ENCODE assay signal across 30 cellular contexts in genomic region chr10:352476-353235, GRCh38.
DNase-seq lines count a peak whose midpoint lies in the region; ATAC-seq, FAIRE-seq and TF ChIP-seq lines count a peak whose summit lies in the region.
"Had no signal": no experiment of that assay in that cellular context is flagged by ENCODE, and none has a peak within 500 bp of the region (broad histone marks: within the 10 kb centered on the region; RNA-seq: fewer than 3 reads in every experiment).

No MANE protein-coding gene starts in this region.

- H3K27me3 Mint-ChIP-seq in activated T-cell treated with anti-CD3 and anti-CD28 coated beads, Interleukin-2, amount 50 U/mL, for 24 hours, result no peaks in the 10 kb centered on the region
- H3K27me3 Mint-ChIP-seq: naive B cell had no signal

- no TSS peak for BruUV-seq in K562 (replicated peaks; lab: Mats Ljungman, UMichigan)

- intact Hi-C loops in K562 (cut with micrococcal nuclease), result no loop called here

- TF ChIP-seq CTCF in K562 (IDR thresholded peaks at IDR 0.05 in 2 of 3, conservative IDR thresholded peaks at IDR 0.05 in 1 of 3; ENCODE audit: insufficient read depth in 2 of 3, low read depth in 1 of 3, low read length in 3 of 3), result no peak

- H3K27me3 ChIP-seq in H7 (ENCODE audit: control insufficient read depth, insufficient read depth, low read length), result no peaks in the 10 kb centered on the region
- H3K27me3 ChIP-seq in K562 (ENCODE audit: control insufficient read depth in 2 of 2, insufficient read depth in 2 of 2, low read length in 2 of 2), result peaks cover 47 to 87% of the 10 kb centered on the region in 2 experiments
- H3K27me3 ChIP-seq: BE2C, breast epithelium, esophagus squamous epithelium, hepatocyte, left lung, MG63, stomach had no signal

- ATAC-seq in K562 (no peak), HG03457 (IDR thresholded peaks at IDR 0.05; ENCODE audit: unreplicated experiment) (no peak), HG02970 (IDR thresholded peaks at IDR 0.05; ENCODE audit: low FRiP score, unreplicated experiment) (no peak)
- peak; percentile 27 for ATAC-seq in stimulated activated effector memory CD8-positive, alpha-beta T cell treated with anti-CD3 and anti-CD28 coated beads, Interleukin-12 subunit alpha, Interleukin-12 subunit beta, amount 100 ng/mL, for 72 hours
- ATAC-seq: left lung, WTC11 had no signal

- no peak for TF ChIP-seq POLR2A in K562 (conservative IDR thresholded peaks at IDR 0.05)

- no peaks in the 10 kb centered on the region for H3K79me2 ChIP-seq in K562 (ENCODE audit: control insufficient read depth, insufficient read depth, low read length)
- H3K79me2 ChIP-seq: hepatocyte had no signal

- CTCF ChIA-PET in K562 (lab: Yijun Ruan, JAX; ENCODE audit: low intra/inter-chr PET ratio), result no interaction called here

- H3K36me3 Mint-ChIP-seq in activated T-cell treated with anti-CD3 and anti-CD28 coated beads, Interleukin-2, amount 50 U/mL, for 24 hours (ENCODE audit: low read depth), result peaks cover 3% of the 10 kb centered on the region
- H3K36me3 Mint-ChIP-seq in stimulated activated effector memory CD8-positive, alpha-beta T cell treated with anti-CD3 and anti-CD28 coated beads, Interleukin-12 subunit alpha, Interleukin-12 subunit beta, amount 100 ng/mL, for 72 hours, result no peaks in the 10 kb centered on the region

- H3K36me3 ChIP-seq in H7 (replicated peaks; ENCODE audit: control insufficient read depth, insufficient read depth, low read length) (peaks cover 1% of the 10 kb centered on the region), K562 (ENCODE audit: control insufficient read depth, insufficient read depth, low read length) (no peaks in the 10 kb centered on the region)
- H3K36me3 ChIP-seq: BE2C had no signal

- no peak for TF ChIP-seq EP300 in K562 (IDR thresholded peaks at IDR 0.05; ENCODE audit: low read length)

- H3K9me3 ChIP-seq in K562 (replicated peaks; ENCODE audit: control insufficient read depth, insufficient read depth, low read depth, low read length), result no peaks in the 10 kb centered on the region
- H3K9me3 ChIP-seq: BE2C, breast epithelium, Caco-2, esophagus squamous epithelium, left lung, MG63, stomach had no signal

- POLR2A ChIA-PET in K562 (lab: Yijun Ruan, JAX), result no interaction called here

- in situ Hi-C loops in K562 (cut with MboI), result no loop called here

- no peak overlapping the region for H3K4me3 Mint-ChIP-seq in activated T-cell treated with anti-CD3 and anti-CD28 coated beads, Interleukin-2, amount 50 U/mL, for 24 hours
- peak overlapping the region; percentile 3 for H3K4me3 Mint-ChIP-seq in stimulated activated effector memory CD8-positive, alpha-beta T cell treated with anti-CD3 and anti-CD28 coated beads, Interleukin-12 subunit alpha, Interleukin-12 subunit beta, amount 100 ng/mL, for 72 hours
- H3K4me3 Mint-ChIP-seq: naive B cell, WTC11 had no signal

- peaks cover 23% of the 10 kb centered on the region for H3K4me1 Mint-ChIP-seq in activated T-cell treated with anti-CD3 and anti-CD28 coated beads, Interleukin-2, amount 50 U/mL, for 24 hours (ENCODE audit: low read depth)
- H3K4me1 Mint-ChIP-seq in stimulated activated effector memory CD8-positive, alpha-beta T cell treated with anti-CD3 and anti-CD28 coated beads, Interleukin-12 subunit alpha, Interleukin-12 subunit beta, amount 100 ng/mL, for 72 hours, result peaks cover 19% of the 10 kb centered on the region
- H3K4me1 Mint-ChIP-seq: WTC11 had no signal

- H3K9me3 Mint-ChIP-seq in activated T-cell treated with anti-CD3 and anti-CD28 coated beads, Interleukin-2, amount 50 U/mL, for 24 hours, result no peaks in the 10 kb centered on the region
- H3K9me3 Mint-ChIP-seq in stimulated activated effector memory CD8-positive, alpha-beta T cell treated with anti-CD3 and anti-CD28 coated beads, Interleukin-12 subunit alpha, Interleukin-12 subunit beta, amount 100 ng/mL, for 72 hours, result no peaks in the 10 kb centered on the region
- H3K9me3 Mint-ChIP-seq: WTC11 had no signal

- DNase-seq in activated T-cell treated with anti-CD3 and anti-CD28 coated beads, Interleukin-2, amount 50 U/mL, for 24 hours, result no peak
- no peak for DNase-seq in activated T-cell treated with anti-CD3 and anti-CD28 coated beads for 4 hours
- peak; percentile 33 for DNase-seq in H7
- DNase-seq in K562 (ENCODE audit: extremely low read depth in 1 of 4, low spot score in 3 of 4), result no peak
- DNase-seq in stimulated activated effector memory CD8-positive, alpha-beta T cell treated with anti-CD3 and anti-CD28 coated beads, Interleukin-12 subunit alpha, Interleukin-12 subunit beta, amount 100 ng/mL, for 72 hours (ENCODE audit: low spot score in 2 of 2), result no peak
- DNase-seq in T-helper 1 cell, result no peak
- DNase-seq: activated CD4-positive, alpha-beta T cell treated with anti-CD3 and anti-CD28 coated beads, Interleukin-2, amount 50 U/mL, for 4 hours; BE2C; Caco-2; cortex of kidney; DMS79; esophagus squamous epithelium; KBM-7; mesendoderm; MG63; naive B cell; NCI-H1417; NCI-H774; stomach; T1000; trophoblast cell had no signal

- no peak overlapping the region for H3K4me3 ChIP-seq in H7 (ENCODE audit: insufficient read depth, low read depth, low read length)
- H3K4me3 ChIP-seq in K562, result no peak overlapping the region
- H3K4me3 ChIP-seq: breast epithelium, esophagus squamous epithelium, hepatocyte, left lung, MG63, stomach had no signal

- H3K9ac ChIP-seq in K562 (ENCODE audit: insufficient read depth in 1 of 2, low read depth in 2 of 2, low read length in 2 of 2), result no peak overlapping the region

- no peaks in the 10 kb centered on the region for H3K9me1 ChIP-seq in K562 (ENCODE audit: control insufficient read depth, insufficient read depth, low read length)

- H3K27ac Mint-ChIP-seq in activated T-cell treated with anti-CD3 and anti-CD28 coated beads, Interleukin-2, amount 50 U/mL, for 24 hours, result peak overlapping the region; percentile 18
- H3K27ac Mint-ChIP-seq in stimulated activated effector memory CD8-positive, alpha-beta T cell treated with anti-CD3 and anti-CD28 coated beads, Interleukin-12 subunit alpha, Interleukin-12 subunit beta, amount 100 ng/mL, for 72 hours, result no peak overlapping the region
- H3K27ac Mint-ChIP-seq: WTC11 had no signal

- no peak overlapping the region for H3K4me2 ChIP-seq in K562 (ENCODE audit: insufficient read depth, low read length)
- H3K4me2 ChIP-seq: hepatocyte had no signal

- no peak overlapping the region for H2AFZ ChIP-seq in K562 (ENCODE audit: low read depth, low read length)
- H2AFZ ChIP-seq: hepatocyte had no signal

- peaks cover 0 to 3% of the 10 kb centered on the region in 2 experiments; a peak in 1 of 5 replicates for H3K4me1 ChIP-seq in K562 (replicated peaks in 1 of 2; ENCODE audit: control insufficient read depth in 2 of 2, insufficient read depth in 2 of 2, low read length in 2 of 2)
- H3K4me1 ChIP-seq: BE2C, breast epithelium, Caco-2, esophagus squamous epithelium, left lung, stomach had no signal

- 0 out of 2 replicates have a peak, but pooled peaks cover 3% of the 10 kb centered on the region for H4K20me1 ChIP-seq in K562 (replicated peaks; ENCODE audit: control insufficient read depth, insufficient read depth, low read length)

- no peak for TF ChIP-seq RAD21 in K562 (CRISPR knock-in tag; conservative IDR thresholded peaks at IDR 0.05 in 1 of 2, IDR thresholded peaks at IDR 0.05 in 1 of 2)

- WGBS in K562 (ENCODE audit: insufficient coverage, low coverage, missing lambda C conversion rate), result 2% methylated on average over 21 of the region's 21 CpGs

- peak; percentile 26 for FAIRE-seq in K562 (lab: Jason Lieb, UNC)
- FAIRE-seq: frontal cortex, GM18507 had no signal

- no peak overlapping the region for H3K27ac ChIP-seq in K562 (ENCODE audit: extremely low read depth, low read depth, low read length)
- H3K27ac ChIP-seq: breast epithelium, esophagus squamous epithelium, hepatocyte, left lung, RWPE1, stomach had no signal

TF ChIP-seq in K562, 482 proteins besides CTCF, POLR2A, EP300 and RAD21:
- TF ChIP-seq SRF (CRISPR knock-in tag; IDR thresholded peaks at IDR 0.05) (no peak), HCFC1 (IDR thresholded peaks at IDR 0.05; ENCODE audit: low read depth, low read length) (no peak), RFX7 (CRISPR knock-in tag; IDR thresholded peaks at IDR 0.05) (no peak), MYNN (IDR thresholded peaks at IDR 0.05) (no peak), MYNN (CRISPR knock-in tag; IDR thresholded peaks at IDR 0.05) (no peak), ZNF282 (CRISPR knock-in tag; IDR thresholded peaks at IDR 0.05) (no peak), TCF7L2 (IDR thresholded peaks at IDR 0.05; ENCODE audit: low read depth, low read length) (no peak), ZNF764 (CRISPR knock-in tag; IDR thresholded peaks at IDR 0.05; ENCODE audit: low read depth) (no peak), E2F3 (CRISPR knock-in tag; IDR thresholded peaks at IDR 0.05) (no peak), RBM14 (IDR thresholded peaks at IDR 0.05; ENCODE audit: borderline replicate concordance, insufficient read depth, low read depth, low read length) (no peak), ZNF785 (CRISPR knock-in tag; IDR thresholded peaks at IDR 0.05) (no peak)
- TF ChIP-seq, protein P1, sequence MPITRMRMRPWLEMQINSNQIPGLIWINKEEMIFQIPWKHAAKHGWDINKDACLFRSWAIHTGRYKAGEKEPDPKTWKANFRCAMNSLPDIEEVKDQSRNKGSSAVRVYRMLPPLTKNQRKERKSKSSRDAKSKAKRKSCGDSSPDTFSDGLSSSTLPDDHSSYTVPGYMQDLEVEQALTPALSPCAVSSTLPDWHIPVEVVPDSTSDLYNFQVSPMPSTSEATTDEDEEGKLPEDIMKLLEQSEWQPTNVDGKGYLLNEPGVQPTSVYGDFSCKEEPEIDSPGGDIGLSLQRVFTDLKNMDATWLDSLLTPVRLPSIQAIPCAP (CRISPR knock-in tag; IDR thresholded peaks at IDR 0.05; ENCODE audit: borderline replicate concordance), result no peak
- TF ChIP-seq, protein P2, sequence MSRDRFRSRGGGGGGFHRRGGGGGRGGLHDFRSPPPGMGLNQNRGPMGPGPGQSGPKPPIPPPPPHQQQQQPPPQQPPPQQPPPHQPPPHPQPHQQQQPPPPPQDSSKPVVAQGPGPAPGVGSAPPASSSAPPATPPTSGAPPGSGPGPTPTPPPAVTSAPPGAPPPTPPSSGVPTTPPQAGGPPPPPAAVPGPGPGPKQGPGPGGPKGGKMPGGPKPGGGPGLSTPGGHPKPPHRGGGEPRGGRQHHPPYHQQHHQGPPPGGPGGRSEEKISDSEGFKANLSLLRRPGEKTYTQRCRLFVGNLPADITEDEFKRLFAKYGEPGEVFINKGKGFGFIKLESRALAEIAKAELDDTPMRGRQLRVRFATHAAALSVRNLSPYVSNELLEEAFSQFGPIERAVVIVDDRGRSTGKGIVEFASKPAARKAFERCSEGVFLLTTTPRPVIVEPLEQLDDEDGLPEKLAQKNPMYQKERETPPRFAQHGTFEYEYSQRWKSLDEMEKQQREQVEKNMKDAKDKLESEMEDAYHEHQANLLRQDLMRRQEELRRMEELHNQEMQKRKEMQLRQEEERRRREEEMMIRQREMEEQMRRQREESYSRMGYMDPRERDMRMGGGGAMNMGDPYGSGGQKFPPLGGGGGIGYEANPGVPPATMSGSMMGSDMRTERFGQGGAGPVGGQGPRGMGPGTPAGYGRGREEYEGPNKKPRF (IDR thresholded peaks at IDR 0.05; ENCODE audit: low read depth, low read length), result no peak
